Comparison of ENCODE assay signal across 8 cellular contexts in the genomic region with DNA sequence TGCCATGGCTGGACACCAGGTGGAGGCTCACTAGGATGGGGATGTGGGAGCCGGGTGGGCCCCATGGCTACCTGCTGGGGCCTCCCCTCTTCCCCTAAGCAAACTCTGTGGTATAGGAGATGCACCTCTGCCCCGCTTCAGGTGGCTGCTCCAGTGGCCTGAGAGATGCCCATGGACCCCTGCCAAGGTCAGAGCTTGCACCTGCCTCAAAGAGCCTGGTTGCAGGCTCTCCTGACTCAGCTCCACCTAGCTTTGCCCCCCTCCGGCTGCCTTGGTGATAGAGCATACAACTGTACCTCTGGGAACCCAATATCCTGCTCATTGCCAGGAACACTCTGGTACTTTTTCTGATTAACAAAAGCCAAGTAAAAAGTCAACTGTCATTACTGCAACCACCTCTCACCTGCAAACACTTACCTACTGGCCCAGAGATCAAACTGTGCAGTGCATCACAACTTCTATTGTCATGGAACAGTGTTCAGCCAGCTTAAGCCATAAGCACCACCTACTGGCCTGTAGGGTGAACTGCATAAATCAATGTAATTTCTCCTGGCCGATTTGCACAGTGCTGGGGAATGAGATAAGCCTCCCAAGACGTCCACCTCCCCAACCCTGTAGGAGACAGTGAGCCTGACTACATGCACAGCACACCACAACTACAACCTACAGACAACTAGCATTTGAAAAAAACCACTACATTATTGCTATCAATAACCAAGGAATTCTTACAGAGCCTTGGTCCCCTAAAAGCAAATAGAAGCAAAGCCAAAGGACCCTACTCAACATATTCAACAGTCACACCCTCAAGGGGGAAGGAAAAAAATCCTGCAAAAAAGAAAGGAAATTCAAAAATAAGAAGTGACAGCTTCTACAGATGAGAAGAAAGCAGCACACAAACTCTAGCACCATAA.
DNase-seq lines count a peak whose midpoint lies in the region; ATAC-seq and TF ChIP-seq lines count a peak whose summit lies in the region.

No MANE protein-coding gene starts in this region.

- no peak overlapping the region for H3K4me3 Mint-ChIP-seq in activated naive CD4-positive, alpha-beta T cell treated with anti-CD3 and anti-CD28 coated beads, Interleukin-2, amount 10 ng/mL, durations not matched to agents 7 days and 5 days

- TF ChIP-seq POLR2A in heart left ventricle (IDR thresholded peaks at IDR 0.05), result no peak

- POLR2A ChIA-PET in GM10248 (lab: Yijun Ruan, JAX), result no interaction called here

- no peaks in the 10 kb centered on the region for H3K36me3 Mint-ChIP-seq in activated naive CD4-positive, alpha-beta T cell treated with anti-CD3 and anti-CD28 coated beads, Interleukin-2, amount 10 ng/mL, durations not matched to agents 7 days and 5 days

- H3K4me1 Mint-ChIP-seq in activated naive CD4-positive, alpha-beta T cell treated with anti-CD3 and anti-CD28 coated beads, Interleukin-2, amount 10 ng/mL, durations not matched to agents 7 days and 5 days, result no peaks in the 10 kb centered on the region

- H3K27me3 ChIP-seq in heart left ventricle, result no peaks in the 10 kb centered on the region

- intact Hi-C loops in heart left ventricle (cut with DNase I), result loop anchor here in 9 of 10 donors (1.0 to 10.0 kb wide), 9 partner anchors 474 to 747 kb away; partner anchors contain the start of gene RAP2B (in 1 of the 9)

- H3K4me1 ChIP-seq in heart left ventricle, result no peaks in the 10 kb centered on the region

- no peaks in the 10 kb centered on the region for H3K36me3 ChIP-seq in heart left ventricle

- H3K9me3 ChIP-seq in heart left ventricle, result peaks cover 0 to 18% (median 4%) of the 10 kb centered on the region in 12 donors

- CTCF ChIA-PET in GM10248 (lab: Yijun Ruan, JAX), result interaction anchor here (0.6 to 3.5 kb wide), 19 partner anchors 9 to 750 kb away, joined by 3 to 37 read pairs (median 4); no protein-coding TSS in a partner anchor
- CTCF ChIA-PET in activated naive CD4-positive, alpha-beta T cell treated with anti-CD3 and anti-CD28 coated beads, Interleukin-2, amount 10 ng/mL, durations not matched to agents 7 days and 5 days (lab: Charles Lee), result interaction anchor here (0.8 to 1.8 kb wide), 9 partner anchors 11 to 744 kb away, joined by 3 to 6 read pairs (median 4); no protein-coding TSS in a partner anchor

- WGBS in heart left ventricle, 4 donors, result 42 to 59% (median 48%) methylated on average over 4 to 5 of the region's 5 CpGs

- TF ChIP-seq CTCF in GM10248 (IDR thresholded peaks at IDR 0.05; ENCODE audit: control extremely low read depth, extremely low read depth, low read depth, missing control alignments), result peak; percentile 79
- peak; percentile 71 to 84 (median 78) for TF ChIP-seq CTCF in heart left ventricle (IDR thresholded peaks at IDR 0.05)
- peak; percentile 87 for TF ChIP-seq CTCF in retinal pigment epithelial cell (conservative IDR thresholded peaks at IDR 0.05; ENCODE audit: low read depth, low read length)

- H3K27me3 Mint-ChIP-seq in activated naive CD4-positive, alpha-beta T cell treated with anti-CD3 and anti-CD28 coated beads, Interleukin-2, amount 10 ng/mL, durations not matched to agents 7 days and 5 days, result peaks cover 9% of the 10 kb centered on the region

- ATAC-seq in GM21619 (IDR thresholded peaks at IDR 0.05; ENCODE audit: unreplicated experiment) (peak; percentile 92), heart left ventricle (peak; percentile 69 to 85 (median 84))

- no peak overlapping the region for H3K4me3 ChIP-seq in heart left ventricle
- H3K4me3 ChIP-seq in retinal pigment epithelial cell (ENCODE audit: low read length), result no peak overlapping the region

- DNase-seq in GM10248 (ENCODE audit: extremely low spot score) (peak; percentile 52), HT1080 (ENCODE audit: low read depth) (peak; percentile 65), RPMI8226 (peak; percentile 66), heart left ventricle (peak in 1 of 5 donors; percentile 17), retinal pigment epithelial cell (ENCODE audit: low read depth) (no peak), occipital lobe (lab: John Stamatoyannopoulos, UW) (no peak)
- DNase-seq in activated naive CD4-positive, alpha-beta T cell treated with anti-CD3 and anti-CD28 coated beads, Interleukin-2, amount 10 ng/mL, durations not matched to agents 7 days and 5 days, result peak; percentile 56

- H3K27ac Mint-ChIP-seq in activated naive CD4-positive, alpha-beta T cell treated with anti-CD3 and anti-CD28 coated beads, Interleukin-2, amount 10 ng/mL, durations not matched to agents 7 days and 5 days, result no peak overlapping the region

- H3K27ac ChIP-seq in heart left ventricle, result no peak overlapping the region

- H3K9me3 Mint-ChIP-seq in activated naive CD4-positive, alpha-beta T cell treated with anti-CD3 and anti-CD28 coated beads, Interleukin-2, amount 10 ng/mL, durations not matched to agents 7 days and 5 days, result peaks cover 11% of the 10 kb centered on the region

Comparison
In these comparisons a context has a peak if more than half of its experiments do, and no peak if none do; other contexts are left out.
1. DNase-seq: peak in GM10248 (single experiment), HT1080 (single experiment), RPMI8226 (single experiment) and activated naive CD4-positive, alpha-beta T cell treated with anti-CD3 and anti-CD28 coated beads, Interleukin-2, amount 10 ng/mL, durations not matched to agents 7 days and 5 days (single experiment); none in retinal pigment epithelial cell (single experiment) and occipital lobe (single experiment).
2. Peak in every context shown above with its lines, with median percentiles within 50 percentile points of each other: CTCF ChIP-seq.